Comparison of ENCODE assay signal across 6 cellular contexts in the genomic region with DNA sequence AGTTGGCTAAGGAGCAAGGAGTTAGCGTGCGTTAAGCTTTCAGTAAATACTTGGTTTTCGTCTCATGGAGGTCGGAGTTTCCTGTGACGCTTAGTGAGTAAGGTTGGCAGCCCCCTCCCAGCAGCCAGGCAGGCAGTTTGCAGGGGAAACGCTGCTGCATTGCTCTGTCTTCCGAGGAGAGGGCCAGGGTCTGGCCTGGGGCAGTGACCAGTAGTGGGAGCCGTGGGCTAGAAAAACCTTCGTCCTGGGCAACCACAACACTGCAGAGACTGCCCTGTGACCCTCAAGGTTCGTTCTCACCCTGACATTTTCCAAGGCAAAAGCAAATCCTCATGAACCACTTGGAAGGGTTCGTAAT. TPM values are rescaled to one million over a fixed set of nuclear protein-coding genes. Genes with fewer than 3 reads are reported as not detected.
A peak's percentile ranks its signal among the peaks of the same experiment; 100 is the strongest.
DNase-seq lines count a peak whose midpoint lies in the region; FAIRE-seq and TF ChIP-seq lines count a peak whose summit lies in the region.

No MANE protein-coding gene starts in this region.

- no peak; the same call in 1 of the 2 replicates for TF ChIP-seq CTCF in AG10803 (conservative IDR thresholded peaks at IDR 0.05; ENCODE audit: low read length)
- TF ChIP-seq CTCF in retinal pigment epithelial cell (conservative IDR thresholded peaks at IDR 0.05; ENCODE audit: low read depth, low read length), result peak; percentile 19

- no peaks in the 10 kb centered on the region for H3K9me3 ChIP-seq in HUES48 (ENCODE audit: control insufficient read depth, insufficient read depth, low read length)
- H3K9me3 ChIP-seq in effector memory CD4-positive, alpha-beta T cell (ENCODE audit: control insufficient read depth, low read length), result no peaks in the 10 kb centered on the region

- H3K27ac ChIP-seq in HUES48 (ENCODE audit: low read depth, low read length), result peak overlapping the region; percentile 40
- peak overlapping the region; percentile 92 for H3K27ac ChIP-seq in effector memory CD4-positive, alpha-beta T cell (ENCODE audit: insufficient read depth, low read length, poor library complexity, severe bottlenecking)

- H3K4me3 ChIP-seq in AG10803 (ENCODE audit: low read length) (peak overlapping the region; percentile 97), HUES48 (ENCODE audit: low read depth, low read length) (peak overlapping the region; percentile 81), retinal pigment epithelial cell (ENCODE audit: low read length) (peak overlapping the region; percentile 96)
- peak overlapping the region; percentile 99 for H3K4me3 ChIP-seq in effector memory CD4-positive, alpha-beta T cell (ENCODE audit: insufficient read depth, low read depth, low read length, poor library complexity, severe bottlenecking)

- FAIRE-seq in urothelium cell line (lab: Jason Lieb, UNC), result no peak

- DNase-seq in AG10803 (ENCODE audit: low read depth) (no peak), retinal pigment epithelial cell (ENCODE audit: low read depth) (peak; percentile 0), H4 (ENCODE audit: low spot score) (no peak), urothelium cell line (ENCODE audit: low spot score) (no peak)
- DNase-seq in effector memory CD4-positive, alpha-beta T cell, result no peak

- no peaks in the 10 kb centered on the region for H3K36me3 ChIP-seq in HUES48 (ENCODE audit: control insufficient read depth, insufficient read depth, low read length)
- H3K36me3 ChIP-seq in effector memory CD4-positive, alpha-beta T cell (ENCODE audit: control insufficient read depth, insufficient read depth, low read length), result no peaks in the 10 kb centered on the region

- peaks cover 5% of the 10 kb centered on the region for H3K4me1 ChIP-seq in HUES48 (ENCODE audit: control insufficient read depth, insufficient read depth, low read length)
- H3K4me1 ChIP-seq in effector memory CD4-positive, alpha-beta T cell (ENCODE audit: control insufficient read depth, insufficient read depth, low read length, poor library complexity, severe bottlenecking), result peaks cover 22% of the 10 kb centered on the region

- H3K9ac ChIP-seq in HUES48 (ENCODE audit: low read depth, low read length), result peak overlapping the region; percentile 5; the same call in 1 of the 2 replicates

- H3K27me3 ChIP-seq in HUES48 (ENCODE audit: control insufficient read depth, insufficient read depth, low read length), result no peaks in the 10 kb centered on the region
- H3K27me3 ChIP-seq in effector memory CD4-positive, alpha-beta T cell (replicated peaks; ENCODE audit: control insufficient read depth, insufficient read depth, low read length, poor library complexity, severe bottlenecking), result no peaks in the 10 kb centered on the region

RNA-seq across cellular contexts. Expression of a gene that starts 0.4 kb away (rescaled TPM):
- 9.7 and 13.0 TPM in 2 replicates for total RNA-seq in H4 (2014; rRNA removed; shearing (Covaris generic))

RNA-seq across cellular contexts. Expression of a gene that starts 0.6 kb away (rescaled TPM):
- 49.5 and 73.0 TPM in 2 replicates for total RNA-seq in H4 (2014; rRNA removed; shearing (Covaris generic))

RNA-seq across cellular contexts. Expression of a gene that starts 40.7 kb away (rescaled TPM):
- total RNA-seq in H4 (2014; rRNA removed; shearing (Covaris generic)), result 5.1 and 5.7 TPM in 2 replicates

RNA-seq across cellular contexts. Expression of a gene that starts 54.2 kb away (rescaled TPM):
- 3.0 and 5.3 TPM in 2 replicates for total RNA-seq in H4 (2014; rRNA removed; shearing (Covaris generic))
